2 cellular contexts compared by ENCODE assay signal in the genomic region with DNA sequence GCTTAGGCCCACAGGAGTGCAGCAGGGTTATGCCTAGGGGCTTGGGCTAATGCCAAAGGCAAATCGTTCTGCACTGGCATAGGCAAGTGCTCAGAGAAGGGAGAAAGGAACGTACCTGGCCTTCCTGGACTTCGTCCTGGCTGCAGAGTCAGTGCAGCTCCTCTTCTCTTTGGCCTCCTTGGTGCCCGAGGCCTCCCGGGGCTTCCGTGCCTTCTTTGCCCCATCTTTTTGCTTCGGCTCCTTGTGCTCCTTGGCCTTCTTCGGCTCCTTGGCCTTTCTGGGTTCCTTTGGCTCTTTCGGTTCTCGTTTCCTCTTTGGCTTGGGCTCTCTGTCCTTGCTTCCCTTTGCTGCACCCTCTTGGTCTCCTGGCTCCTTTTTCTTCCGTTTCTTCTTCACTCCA.
TF ChIP-seq lines count a peak whose summit lies in the region.

No MANE protein-coding gene starts in this region.

TF ChIP-seq in HCT116, 20 proteins besides CTCF, POLR2A, EP300 and RAD21 (continued from another document):
- TF ChIP-seq, protein P1, sequence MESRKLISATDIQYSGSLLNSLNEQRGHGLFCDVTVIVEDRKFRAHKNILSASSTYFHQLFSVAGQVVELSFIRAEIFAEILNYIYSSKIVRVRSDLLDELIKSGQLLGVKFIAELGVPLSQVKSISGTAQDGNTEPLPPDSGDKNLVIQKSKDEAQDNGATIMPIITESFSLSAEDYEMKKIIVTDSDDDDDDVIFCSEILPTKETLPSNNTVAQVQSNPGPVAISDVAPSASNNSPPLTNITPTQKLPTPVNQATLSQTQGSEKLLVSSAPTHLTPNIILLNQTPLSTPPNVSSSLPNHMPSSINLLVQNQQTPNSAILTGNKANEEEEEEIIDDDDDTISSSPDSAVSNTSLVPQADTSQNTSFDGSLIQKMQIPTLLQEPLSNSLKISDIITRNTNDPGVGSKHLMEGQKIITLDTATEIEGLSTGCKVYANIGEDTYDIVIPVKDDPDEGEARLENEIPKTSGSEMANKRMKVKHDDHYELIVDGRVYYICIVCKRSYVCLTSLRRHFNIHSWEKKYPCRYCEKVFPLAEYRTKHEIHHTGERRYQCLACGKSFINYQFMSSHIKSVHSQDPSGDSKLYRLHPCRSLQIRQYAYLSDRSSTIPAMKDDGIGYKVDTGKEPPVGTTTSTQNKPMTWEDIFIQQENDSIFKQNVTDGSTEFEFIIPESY (IDR thresholded peaks at IDR 0.05; ENCODE audit: extremely low read depth, insufficient replicate concordance, low read length): no peak
- TF ChIP-seq ELF1 (IDR thresholded peaks at IDR 0.05; ENCODE audit: borderline replicate concordance, low read depth): no peak
- no peak for TF ChIP-seq EZH2 (IDR thresholded peaks at IDR 0.05)
- no peak for TF ChIP-seq CEBPB (IDR thresholded peaks at IDR 0.05; ENCODE audit: low read depth)
- TF ChIP-seq ZFX (IDR thresholded peaks at IDR 0.05): no peak
- no peak for TF ChIP-seq YY1 (IDR thresholded peaks at IDR 0.05; ENCODE audit: extremely low read depth, insufficient replicate concordance, low read depth, low read length)

TF ChIP-seq in WTC11, 78 proteins besides CTCF, POLR2A, EP300 and RAD21 (continued from another document):
- TF ChIP-seq, protein P2, sequence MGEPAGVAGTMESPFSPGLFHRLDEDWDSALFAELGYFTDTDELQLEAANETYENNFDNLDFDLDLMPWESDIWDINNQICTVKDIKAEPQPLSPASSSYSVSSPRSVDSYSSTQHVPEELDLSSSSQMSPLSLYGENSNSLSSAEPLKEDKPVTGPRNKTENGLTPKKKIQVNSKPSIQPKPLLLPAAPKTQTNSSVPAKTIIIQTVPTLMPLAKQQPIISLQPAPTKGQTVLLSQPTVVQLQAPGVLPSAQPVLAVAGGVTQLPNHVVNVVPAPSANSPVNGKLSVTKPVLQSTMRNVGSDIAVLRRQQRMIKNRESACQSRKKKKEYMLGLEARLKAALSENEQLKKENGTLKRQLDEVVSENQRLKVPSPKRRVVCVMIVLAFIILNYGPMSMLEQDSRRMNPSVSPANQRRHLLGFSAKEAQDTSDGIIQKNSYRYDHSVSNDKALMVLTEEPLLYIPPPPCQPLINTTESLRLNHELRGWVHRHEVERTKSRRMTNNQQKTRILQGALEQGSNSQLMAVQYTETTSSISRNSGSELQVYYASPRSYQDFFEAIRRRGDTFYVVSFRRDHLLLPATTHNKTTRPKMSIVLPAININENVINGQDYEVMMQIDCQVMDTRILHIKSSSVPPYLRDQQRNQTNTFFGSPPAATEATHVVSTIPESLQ (CRISPR knock-in tag; IDR thresholded peaks at IDR 0.05): no peak
- TF ChIP-seq ZNF671 (CRISPR knock-in tag; IDR thresholded peaks at IDR 0.05) (no peak), MXD4 (CRISPR knock-in tag; IDR thresholded peaks at IDR 0.05; ENCODE audit: borderline replicate concordance) (no peak), SP1 (CRISPR knock-in tag; conservative IDR thresholded peaks at IDR 0.05) (no peak), ZNF121 (CRISPR knock-in tag; IDR thresholded peaks at IDR 0.05) (no peak), GTF2I (CRISPR knock-in tag; conservative IDR thresholded peaks at IDR 0.05) (no peak)
- TF ChIP-seq, protein P3, sequence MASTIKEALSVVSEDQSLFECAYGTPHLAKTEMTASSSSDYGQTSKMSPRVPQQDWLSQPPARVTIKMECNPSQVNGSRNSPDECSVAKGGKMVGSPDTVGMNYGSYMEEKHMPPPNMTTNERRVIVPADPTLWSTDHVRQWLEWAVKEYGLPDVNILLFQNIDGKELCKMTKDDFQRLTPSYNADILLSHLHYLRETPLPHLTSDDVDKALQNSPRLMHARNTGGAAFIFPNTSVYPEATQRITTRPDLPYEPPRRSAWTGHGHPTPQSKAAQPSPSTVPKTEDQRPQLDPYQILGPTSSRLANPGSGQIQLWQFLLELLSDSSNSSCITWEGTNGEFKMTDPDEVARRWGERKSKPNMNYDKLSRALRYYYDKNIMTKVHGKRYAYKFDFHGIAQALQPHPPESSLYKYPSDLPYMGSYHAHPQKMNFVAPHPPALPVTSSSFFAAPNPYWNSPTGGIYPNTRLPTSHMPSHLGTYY (CRISPR knock-in tag; IDR thresholded peaks at IDR 0.05): no peak
- TF ChIP-seq, protein P4, sequence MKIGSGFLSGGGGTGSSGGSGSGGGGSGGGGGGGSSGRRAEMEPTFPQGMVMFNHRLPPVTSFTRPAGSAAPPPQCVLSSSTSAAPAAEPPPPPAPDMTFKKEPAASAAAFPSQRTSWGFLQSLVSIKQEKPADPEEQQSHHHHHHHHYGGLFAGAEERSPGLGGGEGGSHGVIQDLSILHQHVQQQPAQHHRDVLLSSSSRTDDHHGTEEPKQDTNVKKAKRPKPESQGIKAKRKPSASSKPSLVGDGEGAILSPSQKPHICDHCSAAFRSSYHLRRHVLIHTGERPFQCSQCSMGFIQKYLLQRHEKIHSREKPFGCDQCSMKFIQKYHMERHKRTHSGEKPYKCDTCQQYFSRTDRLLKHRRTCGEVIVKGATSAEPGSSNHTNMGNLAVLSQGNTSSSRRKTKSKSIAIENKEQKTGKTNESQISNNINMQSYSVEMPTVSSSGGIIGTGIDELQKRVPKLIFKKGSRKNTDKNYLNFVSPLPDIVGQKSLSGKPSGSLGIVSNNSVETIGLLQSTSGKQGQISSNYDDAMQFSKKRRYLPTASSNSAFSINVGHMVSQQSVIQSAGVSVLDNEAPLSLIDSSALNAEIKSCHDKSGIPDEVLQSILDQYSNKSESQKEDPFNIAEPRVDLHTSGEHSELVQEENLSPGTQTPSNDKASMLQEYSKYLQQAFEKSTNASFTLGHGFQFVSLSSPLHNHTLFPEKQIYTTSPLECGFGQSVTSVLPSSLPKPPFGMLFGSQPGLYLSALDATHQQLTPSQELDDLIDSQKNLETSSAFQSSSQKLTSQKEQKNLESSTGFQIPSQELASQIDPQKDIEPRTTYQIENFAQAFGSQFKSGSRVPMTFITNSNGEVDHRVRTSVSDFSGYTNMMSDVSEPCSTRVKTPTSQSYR (CRISPR knock-in tag; IDR thresholded peaks at IDR 0.05): no peak
